Comparison of ENCODE assay signal across 29 cellular contexts in genomic region chr2:215638687-215639086, GRCh38.
A peak's percentile ranks its signal among the peaks of the same experiment; 100 is the strongest.
DNase-seq lines count a peak whose midpoint lies in the region; ATAC-seq, FAIRE-seq and TF ChIP-seq lines count a peak whose summit lies in the region.
"Had no signal": no experiment of that assay in that cellular context is flagged by ENCODE, and none has a peak within 500 bp of the region (broad histone marks: within the 10 kb centered on the region; RNA-seq: fewer than 3 reads in every experiment).

No MANE protein-coding gene starts in this region.

- TF ChIP-seq CTCF in HepG2 (CRISPR knock-in tag; IDR thresholded peaks at IDR 0.05): no peak
- TF ChIP-seq CTCF in right lobe of liver (IDR thresholded peaks at IDR 0.05): no peak
- TF ChIP-seq CTCF in K562 (IDR thresholded peaks at IDR 0.05 in 2 of 3, conservative IDR thresholded peaks at IDR 0.05 in 1 of 3; ENCODE audit: insufficient read depth in 2 of 3, low read depth in 1 of 3, low read length in 3 of 3): no peak
- TF ChIP-seq CTCF in osteocyte (IDR thresholded peaks at IDR 0.05): no peak
- TF ChIP-seq CTCF in left lung (IDR thresholded peaks at IDR 0.05): no peak

- H3K4me2 ChIP-seq in HepG2 (ENCODE audit: low read depth, low read length): no peak overlapping the region
- H3K4me2 ChIP-seq in K562 (ENCODE audit: insufficient read depth, low read length): no peak overlapping the region
- H3K4me2 ChIP-seq: BLaER1 had no signal

- H3K9me1 ChIP-seq in K562 (ENCODE audit: control insufficient read depth, insufficient read depth, low read length): no peaks in the 10 kb centered on the region

- H3K9me3 ChIP-seq in HepG2 (ENCODE audit: low read length) (peaks cover 29% of the 10 kb centered on the region), right lobe of liver (no peaks in the 10 kb centered on the region), adipocyte (ENCODE audit: control insufficient read depth, low read length) (peaks cover 14% of the 10 kb centered on the region), K562 (replicated peaks; ENCODE audit: control insufficient read depth, insufficient read depth, low read depth, low read length) (peaks cover 2% of the 10 kb centered on the region; the same call in 1 of the 2 replicates), left lung (peaks cover 0 to 9% of the 10 kb centered on the region in 2 donors)
- H3K9me3 ChIP-seq: BE2C had no signal

- peaks cover 19% of the 10 kb centered on the region for H3K4me1 Mint-ChIP-seq in osteocyte (ENCODE audit: unreplicated experiment)
- H3K4me1 Mint-ChIP-seq: CD14-positive monocyte; CD4-positive, alpha-beta memory T cell; CD4-positive, CD25-positive, alpha-beta regulatory T cell; CD8-positive, alpha-beta memory T cell had no signal

- H3K27ac ChIP-seq in HepG2 (ENCODE audit: extremely low read length, insufficient read depth, low read length): no peak overlapping the region
- no peak overlapping the region for H3K27ac ChIP-seq in right lobe of liver
- H3K27ac ChIP-seq in K562 (ENCODE audit: extremely low read depth, low read depth, low read length): no peak overlapping the region
- no peak overlapping the region for H3K27ac ChIP-seq in left lung
- H3K27ac ChIP-seq: 22Rv1, BLaER1 had no signal

- ATAC-seq in HepG2 (no peak), right lobe of liver (no peak), K562 (no peak), left lung (no peak)
- ATAC-seq: GM12878 had no signal

- H3K27me3 ChIP-seq in HepG2 (ENCODE audit: control insufficient read depth in 1 of 2, insufficient read depth in 2 of 2, low read length in 2 of 2) (no peaks in the 10 kb centered on the region), right lobe of liver (no peaks in the 10 kb centered on the region), adipocyte (replicated peaks; ENCODE audit: control insufficient read depth, insufficient read depth, low read length) (no peaks in the 10 kb centered on the region), K562 (ENCODE audit: control insufficient read depth in 2 of 2, insufficient read depth in 2 of 2, low read length in 2 of 2) (no peaks in the 10 kb centered on the region), left lung (no peaks in the 10 kb centered on the region)
- H3K27me3 ChIP-seq: BE2C, BLaER1 had no signal

- no peak for FAIRE-seq in HepG2 (lab: Jason Lieb, UNC)
- no peak for FAIRE-seq in K562 (lab: Jason Lieb, UNC)
- FAIRE-seq: A204.1, GM12878, GM12892, GM18507 had no signal

- in situ Hi-C loops in HepG2 (cut with HindIII; ENCODE audit: extremely low pct_ligation_motif_present, low pct_unique_long_range_greater_than_20kb) (no loop called here), K562 (cut with MboI) (no loop called here)

- no peak overlapping the region for H3K9ac ChIP-seq in HepG2 (ENCODE audit: insufficient read depth, low read depth, low read length)
- H3K9ac ChIP-seq in adipocyte (ENCODE audit: low read length): no peak overlapping the region
- no peak overlapping the region for H3K9ac ChIP-seq in K562 (ENCODE audit: insufficient read depth in 1 of 2, low read depth in 2 of 2, low read length in 2 of 2)
- H3K9ac ChIP-seq: BLaER1 had no signal

- H3K27ac Mint-ChIP-seq in osteocyte (ENCODE audit: unreplicated experiment): peak overlapping the region; percentile 14
- H3K27ac Mint-ChIP-seq: CD14-positive monocyte; CD4-positive, alpha-beta memory T cell; CD4-positive, CD25-positive, alpha-beta regulatory T cell; CD8-positive, alpha-beta memory T cell had no signal

- BruUV-seq in HepG2 (replicated peaks; lab: Mats Ljungman, UMichigan) (no TSS peak), K562 (replicated peaks; lab: Mats Ljungman, UMichigan) (no TSS peak)

- H2AFZ ChIP-seq in HepG2 (ENCODE audit: low read length) (no peak overlapping the region), K562 (ENCODE audit: low read depth, low read length) (no peak overlapping the region)

- TF ChIP-seq EP300 in HepG2 (IDR thresholded peaks at IDR 0.05; ENCODE audit: low read depth in 2 of 2, low read length in 2 of 2) (no peak), HepG2 (CRISPR knock-in tag; IDR thresholded peaks at IDR 0.05; ENCODE audit: borderline replicate concordance) (no peak), K562 (IDR thresholded peaks at IDR 0.05; ENCODE audit: low read length) (no peak)

- H3K79me2 ChIP-seq in HepG2 (ENCODE audit: insufficient read depth, low read length) (no peaks in the 10 kb centered on the region), K562 (ENCODE audit: control insufficient read depth, insufficient read depth, low read length) (no peaks in the 10 kb centered on the region)

- TF ChIP-seq RAD21 in HepG2 (CRISPR knock-in tag; IDR thresholded peaks at IDR 0.05) (no peak), K562 (CRISPR knock-in tag; conservative IDR thresholded peaks at IDR 0.05 in 1 of 2, IDR thresholded peaks at IDR 0.05 in 1 of 2) (no peak)

- no peak overlapping the region for H3K4me3 ChIP-seq in HepG2 (replicated peaks in 1 of 3; ENCODE audit: insufficient read depth in 1 of 3, low read depth in 2 of 3, low read length in 3 of 3)
- no peak overlapping the region for H3K4me3 ChIP-seq in right lobe of liver
- H3K4me3 ChIP-seq in adipocyte (ENCODE audit: low read length): peak overlapping the region; percentile 16
- no peak overlapping the region for H3K4me3 ChIP-seq in K562
- no peak overlapping the region for H3K4me3 ChIP-seq in left lung
- H3K4me3 ChIP-seq: BLaER1, GM12878 had no signal

- H3K36me3 ChIP-seq in HepG2 (replicated peaks in 1 of 2; ENCODE audit: control insufficient read depth in 1 of 2, insufficient read depth in 2 of 2, low read length in 2 of 2) (no peaks in the 10 kb centered on the region), right lobe of liver (no peaks in the 10 kb centered on the region), adipocyte (ENCODE audit: control insufficient read depth, insufficient read depth, low read length, severe bottlenecking) (no peaks in the 10 kb centered on the region), K562 (ENCODE audit: control insufficient read depth, insufficient read depth, low read length) (no peaks in the 10 kb centered on the region), left lung (no peaks in the 10 kb centered on the region)
- H3K36me3 ChIP-seq: BE2C, BLaER1 had no signal

- CTCF ChIA-PET in HepG2 (lab: Yijun Ruan, JAX; ENCODE audit: low intra/inter-chr PET ratio, low total read pairs): no interaction called here
- CTCF ChIA-PET in K562 (lab: Yijun Ruan, JAX; ENCODE audit: low intra/inter-chr PET ratio): no interaction called here

- H4K20me1 ChIP-seq in HepG2 (ENCODE audit: insufficient read depth, low read length) (no peaks in the 10 kb centered on the region), K562 (replicated peaks; ENCODE audit: control insufficient read depth, insufficient read depth, low read length) (no peaks in the 10 kb centered on the region)
- H4K20me1 ChIP-seq: BLaER1 had no signal

- peaks cover 42% of the 10 kb centered on the region for H3K9me3 Mint-ChIP-seq in osteocyte (ENCODE audit: unreplicated experiment)

- H3K4me3 Mint-ChIP-seq in osteocyte (ENCODE audit: unreplicated experiment): no peak overlapping the region
- H3K4me3 Mint-ChIP-seq: CD14-positive monocyte; CD4-positive, alpha-beta memory T cell; CD4-positive, CD25-positive, alpha-beta regulatory T cell; CD8-positive, alpha-beta memory T cell had no signal

- H3K4me1 ChIP-seq in HepG2 (ENCODE audit: insufficient read depth, low read length): peaks cover 16% of the 10 kb centered on the region
- H3K4me1 ChIP-seq in right lobe of liver: peaks cover 0 to under 1% (median under 1%) of the 10 kb centered on the region in 4 donors
- peaks cover 8% of the 10 kb centered on the region for H3K4me1 ChIP-seq in adipocyte (ENCODE audit: control insufficient read depth, insufficient read depth, low read length)
- no peaks in the 10 kb centered on the region; a peak in 1 of 5 replicates for H3K4me1 ChIP-seq in K562 (replicated peaks in 1 of 2; ENCODE audit: control insufficient read depth in 2 of 2, insufficient read depth in 2 of 2, low read length in 2 of 2)
- H3K4me1 ChIP-seq in left lung: peaks cover 0 to 6% of the 10 kb centered on the region in 2 donors
- H3K4me1 ChIP-seq: BE2C, BLaER1 had no signal

- no peak for DNase-seq in HepG2 (ENCODE audit: low spot score)
- DNase-seq in right lobe of liver: no peak
- no peak for DNase-seq in adipocyte (ENCODE audit: low read depth)
- DNase-seq in K562 (ENCODE audit: extremely low read depth in 1 of 4, low spot score in 3 of 4): no peak
- no peak for DNase-seq in osteocyte (ENCODE audit: extremely low spot score, unreplicated experiment)
- DNase-seq in NCI-H2171 (lab: John Stamatoyannopoulos, UW): no peak
- DNase-seq in NCI-H128 (lab: John Stamatoyannopoulos, UW; ENCODE audit: unreplicated experiment): no peak
- DNase-seq in left lung: no peak
- DNase-seq: ACHN; BE2C; C1 segment of cervical spinal cord; CD4-positive, alpha-beta memory T cell; CD4-positive, CD25-positive, alpha-beta regulatory T cell; CD8-positive, alpha-beta memory T cell; COR-L47; DMS 273 treated with DMSO at 0.1 percent for 48 hours; DMS153; DMS53; DMS79; DND-41; EL; GDM1 had no signal

- no peak for TF ChIP-seq POLR2A in HepG2 (IDR thresholded peaks at IDR 0.05; ENCODE audit: insufficient read depth in 1 of 2, low read depth in 2 of 2, low read length in 2 of 2)
- TF ChIP-seq POLR2A in right lobe of liver (IDR thresholded peaks at IDR 0.05): no peak
- TF ChIP-seq POLR2A in K562 (conservative IDR thresholded peaks at IDR 0.05): no peak

- intact Hi-C loops in HepG2 (cut with micrococcal nuclease; ENCODE audit: unreplicated experiment) (no loop called here), right lobe of liver (cut with DNase I) (no loop called here), K562 (cut with micrococcal nuclease) (no loop called here), left lung (cut with DNase I) (no loop called here)

- POLR2A ChIA-PET in HepG2 (lab: Yijun Ruan, JAX) (no interaction called here), K562 (lab: Yijun Ruan, JAX) (no interaction called here)

- H3K27me3 Mint-ChIP-seq in osteocyte (ENCODE audit: unreplicated experiment): no peaks in the 10 kb centered on the region
- H3K27me3 Mint-ChIP-seq: CD4-positive, CD25-positive, alpha-beta regulatory T cell had no signal

- H3K36me3 Mint-ChIP-seq in osteocyte (ENCODE audit: unreplicated experiment): peaks cover 15% of the 10 kb centered on the region
- H3K36me3 Mint-ChIP-seq: CD4-positive, CD25-positive, alpha-beta regulatory T cell had no signal

TF ChIP-seq in HepG2, 621 proteins besides CTCF, POLR2A, EP300 and RAD21:
- no peak for TF ChIP-seq HDAC6 (IDR thresholded peaks at IDR 0.05; ENCODE audit: low read depth, low read length)
- no peak for TF ChIP-seq ZNF879 (CRISPR knock-in tag; IDR thresholded peaks at IDR 0.05)
- TF ChIP-seq ZNF317 (CRISPR knock-in tag; IDR thresholded peaks at IDR 0.05): peak; percentile 98

TF ChIP-seq in K562, 482 proteins besides CTCF, POLR2A, EP300 and RAD21 (continues in another document):
- TF ChIP-seq ARNT (IDR thresholded peaks at IDR 0.05) (no peak), TAF9B (IDR thresholded peaks at IDR 0.05; ENCODE audit: partially characterized antibody) (no peak)

Comparison
In these comparisons a context has a peak if more than half of its experiments do, and no peak if none do; other contexts are left out.
1. Of the 241 proteins assayed by ChIP-seq in both HepG2 and K562: peak only in HepG2: none; only in K562: ZFP1; in both: none; in neither: 239; mixed calls (peak in some experiments, not most) for 1.